33 cellular contexts compared by ENCODE assay signal in genomic region chr2:140033638-140034037, GRCh38.
DNase-seq lines count a peak whose midpoint lies in the region; ATAC-seq and TF ChIP-seq lines count a peak whose summit lies in the region.
"Had no signal": no experiment of that assay in that cellular context is flagged by ENCODE, and none has a peak within 500 bp of the region (broad histone marks: within the 10 kb centered on the region; RNA-seq: fewer than 3 reads in every experiment).

No MANE protein-coding gene starts in this region.

- H3K4me3 ChIP-seq in mesendoderm (ENCODE audit: low read length), result no peak overlapping the region
- H3K4me3 ChIP-seq: A549; BLaER1; BLaER1 treated with 17β-estradiol and CSF1 and Interleukin-3, amounts not matched to agents 10 nM and 100 nM had no signal

- H3K36me3 ChIP-seq in mesendoderm (ENCODE audit: control insufficient read depth, insufficient read depth, low read length), result no peaks in the 10 kb centered on the region
- H3K36me3 ChIP-seq: BE2C; BLaER1; BLaER1 treated with 17β-estradiol and CSF1 and Interleukin-3, amounts not matched to agents 10 nM and 100 nM had no signal

- H3K79me1 ChIP-seq in mesendoderm (ENCODE audit: low read length), result no peaks in the 10 kb centered on the region

- H3K4me1 ChIP-seq in mesendoderm (ENCODE audit: control insufficient read depth, low read depth, low read length), result no peaks in the 10 kb centered on the region
- H3K4me1 ChIP-seq: A549, BE2C, BLaER1, Caco-2 had no signal

- H4K8ac ChIP-seq in mesendoderm (ENCODE audit: low read depth, low read length), result no peak overlapping the region

- H3K27ac Mint-ChIP-seq in WTC11, result no peak overlapping the region
- H3K27ac Mint-ChIP-seq: B cell; CD14-positive monocyte; CD4-positive, alpha-beta memory T cell; CD4-positive, alpha-beta T cell; CD4-positive, CD25-positive, alpha-beta regulatory T cell; CD8-positive, alpha-beta memory T cell; CD8-positive, alpha-beta T cell had no signal

- no peak overlapping the region for H3K27ac ChIP-seq in mesendoderm (ENCODE audit: low read depth, low read length)
- H3K27ac ChIP-seq: 22Rv1; A549; BLaER1; BLaER1 treated with 17β-estradiol and CSF1 and Interleukin-3, amounts not matched to agents 10 nM and 100 nM; C4-2B had no signal

- H2BK15ac ChIP-seq in mesendoderm (replicated peaks; ENCODE audit: low read depth), result no peak overlapping the region

- H3K4ac ChIP-seq in mesendoderm (ENCODE audit: low read depth, low read length), result no peak overlapping the region

- H3K56ac ChIP-seq in mesendoderm (ENCODE audit: low read length), result no peak overlapping the region

- no peak overlapping the region for H4K5ac ChIP-seq in mesendoderm (ENCODE audit: low read length)

- H2AK5ac ChIP-seq in mesendoderm (ENCODE audit: low read length), result no peak overlapping the region

- no peak overlapping the region for H3K9ac ChIP-seq in mesendoderm (ENCODE audit: low read length)
- H3K9ac ChIP-seq: BLaER1; BLaER1 treated with 17β-estradiol and CSF1 and Interleukin-3, amounts not matched to agents 10 nM and 100 nM had no signal

- no peak overlapping the region for H3K23ac ChIP-seq in mesendoderm (ENCODE audit: low read length)

- POLR2A ChIA-PET in WTC11 (lab: Charles Lee), result no interaction called here

- peaks cover 34% of the 10 kb centered on the region for H3K9me3 Mint-ChIP-seq in WTC11

- H3K4me2 ChIP-seq in mesendoderm (ENCODE audit: low read length), result no peak overlapping the region
- H3K4me2 ChIP-seq: A549; BLaER1; BLaER1 treated with 17β-estradiol and CSF1 and Interleukin-3, amounts not matched to agents 10 nM and 100 nM had no signal

- no peak overlapping the region for H3K18ac ChIP-seq in mesendoderm (ENCODE audit: low read length)

- no peak overlapping the region for H3K4me3 Mint-ChIP-seq in WTC11
- H3K4me3 Mint-ChIP-seq: B cell; CD14-positive monocyte; CD4-positive, alpha-beta memory T cell; CD4-positive, alpha-beta T cell; CD4-positive, CD25-positive, alpha-beta regulatory T cell; CD8-positive, alpha-beta memory T cell; CD8-positive, alpha-beta T cell had no signal

- peak; percentile 58 for ATAC-seq in WTC11
- ATAC-seq: A549; CD8-positive, alpha-beta T cell had no signal

- DNase-seq in WTC11 (ENCODE audit: low spot score) (no peak), mesendoderm (peak; percentile 38), putamen (ENCODE audit: low spot score) (peak; percentile 29), SHP77 (lab: John Stamatoyannopoulos, UW) (no peak), DMS 273 (lab: John Stamatoyannopoulos, UW; ENCODE audit: unreplicated experiment) (no peak), GM03348 (ENCODE audit: low spot score) (no peak)
- DNase-seq: 8988T; ACHN; AML-193; BE2C; C1 segment of cervical spinal cord; Caco-2; Calu3; CD4-positive, alpha-beta memory T cell; CD4-positive, alpha-beta T cell; CD4-positive, CD25-positive, alpha-beta regulatory T cell; CD8-positive, alpha-beta memory T cell; CD8-positive, alpha-beta T cell; COR-L47; DMS 273 treated with DMSO at 0.1 percent for 48 hours; DMS153; DMS53; DMS79; DMS79 treated with DMSO at 0.1 percent for 48 hours; DND-41; EL had no signal

- CTCF ChIA-PET in WTC11 (lab: Charles Lee), result no interaction called here

- peaks cover 11% of the 10 kb centered on the region for H3K4me1 Mint-ChIP-seq in WTC11
- H3K4me1 Mint-ChIP-seq: B cell; CD14-positive monocyte; CD4-positive, alpha-beta memory T cell; CD4-positive, CD25-positive, alpha-beta regulatory T cell; CD8-positive, alpha-beta memory T cell had no signal

- peaks cover 19% of the 10 kb centered on the region for H3K36me3 Mint-ChIP-seq in WTC11
- H3K36me3 Mint-ChIP-seq: CD14-positive monocyte; CD4-positive, alpha-beta memory T cell; CD4-positive, CD25-positive, alpha-beta regulatory T cell; CD8-positive, alpha-beta memory T cell; CD8-positive, alpha-beta T cell had no signal

- no peak overlapping the region for H2BK5ac ChIP-seq in mesendoderm (ENCODE audit: low read length)

- no peaks in the 10 kb centered on the region for H3K79me2 ChIP-seq in mesendoderm (ENCODE audit: control insufficient read depth, insufficient read depth, low read length)

- TF ChIP-seq CTCF in WTC11 (IDR thresholded peaks at IDR 0.05), result no peak

- no peaks in the 10 kb centered on the region for H3K27me3 Mint-ChIP-seq in WTC11 (ENCODE audit: low read depth)
- H3K27me3 Mint-ChIP-seq: B cell; CD4-positive, alpha-beta memory T cell; CD4-positive, alpha-beta T cell; CD4-positive, CD25-positive, alpha-beta regulatory T cell; CD8-positive, alpha-beta memory T cell had no signal

- H3K27me3 ChIP-seq in mesendoderm (ENCODE audit: insufficient read depth, low read length, poor library complexity), result no peaks in the 10 kb centered on the region
- H3K27me3 ChIP-seq: BE2C; BLaER1; BLaER1 treated with 17β-estradiol and CSF1 and Interleukin-3, amounts not matched to agents 10 nM and 100 nM had no signal

- H2BK120ac ChIP-seq in mesendoderm (ENCODE audit: low read depth, low read length), result no peak overlapping the region

- WGBS in mesendoderm (ENCODE audit: extremely low coverage, insufficient coverage, low lambda C conversion rate), result 100% methylated on average over 1 of the region's 2 CpGs

TF ChIP-seq in WTC11, 78 proteins besides CTCF, POLR2A, EP300 and RAD21:
- no peak for TF ChIP-seq MLX (CRISPR knock-in tag; IDR thresholded peaks at IDR 0.05)
- no peak for TF ChIP-seq E2F1 (CRISPR knock-in tag; IDR thresholded peaks at IDR 0.05)
- TF ChIP-seq ZNF263 (CRISPR knock-in tag; IDR thresholded peaks at IDR 0.05; ENCODE audit: low read depth), result no peak
- no peak for TF ChIP-seq ZBTB43 (CRISPR knock-in tag; IDR thresholded peaks at IDR 0.05)
- no peak for TF ChIP-seq ZSCAN18 (CRISPR knock-in tag; IDR thresholded peaks at IDR 0.05)
- TF ChIP-seq FOXK1 (CRISPR knock-in tag; IDR thresholded peaks at IDR 0.05), result no peak
- no peak for TF ChIP-seq MAX (CRISPR knock-in tag; IDR thresholded peaks at IDR 0.05)
- TF ChIP-seq RELA (CRISPR knock-in tag; IDR thresholded peaks at IDR 0.05; ENCODE audit: borderline replicate concordance), result no peak
- no peak for TF ChIP-seq TEAD1 (CRISPR knock-in tag; IDR thresholded peaks at IDR 0.05)
- TF ChIP-seq SMAD3 (CRISPR knock-in tag; IDR thresholded peaks at IDR 0.05; ENCODE audit: borderline replicate concordance), result no peak

Comparison
In these comparisons a context has a peak if more than half of its experiments do, and no peak if none do; other contexts are left out.
1. DNase-seq: peak in mesendoderm (single experiment) and putamen (single experiment); none in WTC11 (single experiment), SHP77 (0 of 2), DMS 273 (single experiment) and GM03348 (single experiment).